28 cellular contexts compared by ENCODE assay signal in the genomic region with DNA sequence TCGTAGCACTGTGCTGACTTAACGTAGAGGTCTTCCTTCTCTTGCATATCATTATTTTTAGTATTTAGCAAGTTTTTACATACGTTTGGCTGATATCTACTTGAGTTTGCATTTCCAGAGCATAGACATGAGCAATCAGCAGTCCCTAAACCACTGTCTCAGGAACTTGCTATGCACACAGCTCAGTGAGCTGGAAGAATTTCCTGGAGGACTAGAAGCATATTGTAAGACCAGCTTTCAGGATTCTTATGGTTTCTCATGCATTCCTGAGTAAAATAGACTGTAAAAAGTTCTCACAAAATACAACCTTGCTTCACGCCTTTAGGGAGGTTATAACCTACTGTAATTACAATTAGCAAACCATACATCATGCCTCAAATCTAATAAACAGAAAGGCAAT.
DNase-seq lines count a peak whose midpoint lies in the region; ATAC-seq and TF ChIP-seq lines count a peak whose summit lies in the region.
"Had no signal": no experiment of that assay in that cellular context is flagged by ENCODE, and none has a peak within 500 bp of the region (broad histone marks: within the 10 kb centered on the region; RNA-seq: fewer than 3 reads in every experiment).

No MANE protein-coding gene starts in this region.

- no peak overlapping the region for H3K4me3 Mint-ChIP-seq in nephron
- H3K4me3 Mint-ChIP-seq: activated B cell treated with CpG ODN at 0.5 μM for 24 hours; activated CD4-positive, alpha-beta memory T cell treated with anti-CD3 and anti-CD28 coated beads, Interleukin-2, amount 10 ng/mL, durations not matched to agents 7 days and 5 days; CD4-positive, alpha-beta T cell; endodermal cell; immature natural killer cell; T-helper 2 cell treated with Interferon-gamma antibody and Interleukin-4, amounts not matched to agents 5 μg/mL and 100 μg/mL, for 36 hours had no signal

- peak overlapping the region; percentile 29 to 70 (median 58) for H3K27ac Mint-ChIP-seq in nephron
- H3K27ac Mint-ChIP-seq: activated B cell treated with CpG ODN at 0.5 μM for 24 hours; activated CD4-positive, alpha-beta memory T cell treated with anti-CD3 and anti-CD28 coated beads, Interleukin-2, amount 10 ng/mL, durations not matched to agents 7 days and 5 days; CD4-positive, alpha-beta T cell; endodermal cell; immature natural killer cell; T-helper 2 cell treated with Interferon-gamma antibody and Interleukin-4, amounts not matched to agents 5 μg/mL and 100 μg/mL, for 36 hours had no signal

- no peaks in the 10 kb centered on the region for H3K4me1 ChIP-seq in adrenal gland (replicated peaks in 1 of 2)

- H3K36me3 Mint-ChIP-seq in nephron (ENCODE audit: low read depth) = no peaks in the 10 kb centered on the region
- H3K36me3 Mint-ChIP-seq: immature natural killer cell had no signal

- no peaks in the 10 kb centered on the region for H3K27me3 Mint-ChIP-seq in nephron (ENCODE audit: low read depth)
- H3K27me3 Mint-ChIP-seq: activated B cell treated with CpG ODN at 0.5 μM for 24 hours had no signal

- DNase-seq in AG04450 (ENCODE audit: low read depth, low spot score) = peak; percentile 7
- peak; percentile 78 for DNase-seq in M059J (ENCODE audit: low read depth)
- peak; percentile 49 for DNase-seq in choroid plexus epithelial cell (ENCODE audit: low read depth)
- no peak for DNase-seq in adrenal gland
- no peak for DNase-seq in NCI-H446 (lab: John Stamatoyannopoulos, UW)
- DNase-seq in erythroblast (lab: John Stamatoyannopoulos, UW) = no peak
- DNase-seq: activated B cell treated with CpG ODN at 0.5 μM for 24 hours; activated CD4-positive, alpha-beta memory T cell treated with anti-CD3 and anti-CD28 coated beads, Interleukin-2, amount 10 ng/mL, durations not matched to agents 7 days and 5 days; activated naive CD4-positive, alpha-beta T cell treated with Interleukin-2 at 50 U/mL for 16 hours; activated T-cell treated with anti-CD3 and anti-CD28 coated beads for 4 hours; aorta; CD4-positive, alpha-beta T cell; endodermal cell; H7; immature natural killer cell; Kasumi-1; mammary epithelial cell; NCI-H1105; NCI-H2029 treated with DMSO at 0.1 percent for 48 hours; NCI-H510A treated with DMSO at 0.1 percent for 48 hours; right cardiac atrium; RPMI8226; stimulated activated CD8-positive, alpha-beta memory T cell treated with anti-CD3 and anti-CD28 coated beads, Interleukin-4, amount 100 ng/mL, for 48 hours; substantia nigra had no signal

- TF ChIP-seq CTCF in AG04450 (IDR thresholded peaks at IDR 0.05; ENCODE audit: low read depth, low read length) = no peak
- TF ChIP-seq CTCF in choroid plexus epithelial cell (conservative IDR thresholded peaks at IDR 0.05; ENCODE audit: low read depth, low read length) = no peak
- no peak for TF ChIP-seq CTCF in nephron (IDR thresholded peaks at IDR 0.05; ENCODE audit: unreplicated experiment in 3 of 3)
- TF ChIP-seq CTCF in adrenal gland (IDR thresholded peaks at IDR 0.05) = no peak

- CTCF ChIA-PET in AG04450 (lab: Charles Lee) = no interaction called here

- no peak overlapping the region for H3K4me3 ChIP-seq in AG04450 (ENCODE audit: low read depth, low read length)
- H3K4me3 ChIP-seq in choroid plexus epithelial cell (ENCODE audit: low read depth, low read length) = no peak overlapping the region
- no peak overlapping the region for H3K4me3 ChIP-seq in adrenal gland

- POLR2A ChIA-PET in AG04450 (lab: Yijun Ruan, JAX) = interaction anchor here (0.7 kb wide), 1 partner anchor 174 kb away, joined by 4 read pairs; no protein-coding TSS in a partner anchor

- no peaks in the 10 kb centered on the region for H3K9me3 ChIP-seq in AG04450 (ENCODE audit: control insufficient read depth, insufficient read depth, low read length)
- no peaks in the 10 kb centered on the region for H3K9me3 ChIP-seq in adrenal gland (replicated peaks in 1 of 3)

- TF ChIP-seq POLR2A in adrenal gland (IDR thresholded peaks at IDR 0.05) = no peak
- TF ChIP-seq POLR2A in erythroblast (IDR thresholded peaks at IDR 0.05; ENCODE audit: low read length) = no peak

- no peaks in the 10 kb centered on the region for H3K4me1 Mint-ChIP-seq in nephron
- H3K4me1 Mint-ChIP-seq: activated B cell treated with CpG ODN at 0.5 μM for 24 hours; activated CD4-positive, alpha-beta memory T cell treated with anti-CD3 and anti-CD28 coated beads, Interleukin-2, amount 10 ng/mL, durations not matched to agents 7 days and 5 days; endodermal cell; immature natural killer cell had no signal

- no peaks in the 10 kb centered on the region for H3K27me3 ChIP-seq in AG04450 (ENCODE audit: control insufficient read depth, insufficient read depth, low read length)
- no peaks in the 10 kb centered on the region for H3K27me3 ChIP-seq in adrenal gland

- H3K27ac ChIP-seq in AG04450 (ENCODE audit: low read depth, low read length) (no peak overlapping the region), adrenal gland (no peak overlapping the region)

- intact Hi-C loops in adrenal gland (cut with DNase I) = no loop called here

- ATAC-seq in GM21723 (IDR thresholded peaks at IDR 0.05; ENCODE audit: unreplicated experiment) = no peak
- ATAC-seq: right cardiac atrium, SK-N-SH treated with all-trans-retinoic acid at 6 μM for 48 hours had no signal

- no peaks in the 10 kb centered on the region for H3K36me3 ChIP-seq in adrenal gland (replicated peaks in 1 of 2)

- H3K9me3 Mint-ChIP-seq in nephron = no peaks in the 10 kb centered on the region
- H3K9me3 Mint-ChIP-seq: activated B cell treated with CpG ODN at 0.5 μM for 24 hours; activated CD4-positive, alpha-beta memory T cell treated with anti-CD3 and anti-CD28 coated beads, Interleukin-2, amount 10 ng/mL, durations not matched to agents 7 days and 5 days; CD4-positive, alpha-beta T cell; endodermal cell; immature natural killer cell; T-helper 2 cell treated with Interferon-gamma antibody and Interleukin-4, amounts not matched to agents 5 μg/mL and 100 μg/mL, for 36 hours had no signal

- WGBS in adrenal gland, 4 donors = 54 to 76% (median 69%) methylated on average over 4 of the region's 4 CpGs

Comparison
In these comparisons a context has a peak if more than half of its experiments do, and no peak if none do; other contexts are left out.
1. DNase-seq: peak in AG04450 (single experiment), M059J (single experiment) and choroid plexus epithelial cell (single experiment); none in adrenal gland (0 of 7), NCI-H446 (0 of 2) and erythroblast (0 of 2).